1 cellular context compared by ENCODE assay signal in the genomic region with DNA sequence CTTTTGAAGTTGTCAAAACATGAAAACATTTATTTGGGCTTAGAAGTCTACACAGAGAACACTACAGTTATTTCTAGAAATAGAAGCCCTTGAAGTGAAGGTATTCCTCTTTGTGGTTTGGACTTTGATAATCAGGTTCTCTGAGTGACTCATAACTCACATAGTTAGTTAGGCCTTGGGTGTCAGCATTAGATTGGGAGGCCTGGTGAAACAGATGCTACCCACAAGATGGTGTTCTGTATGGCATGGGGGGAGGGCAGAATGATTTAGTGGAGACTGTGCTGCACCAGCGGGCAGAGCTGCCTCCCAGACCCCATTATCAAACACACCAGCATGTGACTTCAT.
A peak's percentile ranks its signal among the peaks of the same experiment; 100 is the strongest.
TF ChIP-seq lines count a peak whose summit lies in the region.

No MANE protein-coding gene starts in this region.

TF ChIP-seq in GM12878, 131 proteins besides CTCF, POLR2A, EP300 and RAD21 (continued from another document and continues in another):
- TF ChIP-seq, protein P1, sequence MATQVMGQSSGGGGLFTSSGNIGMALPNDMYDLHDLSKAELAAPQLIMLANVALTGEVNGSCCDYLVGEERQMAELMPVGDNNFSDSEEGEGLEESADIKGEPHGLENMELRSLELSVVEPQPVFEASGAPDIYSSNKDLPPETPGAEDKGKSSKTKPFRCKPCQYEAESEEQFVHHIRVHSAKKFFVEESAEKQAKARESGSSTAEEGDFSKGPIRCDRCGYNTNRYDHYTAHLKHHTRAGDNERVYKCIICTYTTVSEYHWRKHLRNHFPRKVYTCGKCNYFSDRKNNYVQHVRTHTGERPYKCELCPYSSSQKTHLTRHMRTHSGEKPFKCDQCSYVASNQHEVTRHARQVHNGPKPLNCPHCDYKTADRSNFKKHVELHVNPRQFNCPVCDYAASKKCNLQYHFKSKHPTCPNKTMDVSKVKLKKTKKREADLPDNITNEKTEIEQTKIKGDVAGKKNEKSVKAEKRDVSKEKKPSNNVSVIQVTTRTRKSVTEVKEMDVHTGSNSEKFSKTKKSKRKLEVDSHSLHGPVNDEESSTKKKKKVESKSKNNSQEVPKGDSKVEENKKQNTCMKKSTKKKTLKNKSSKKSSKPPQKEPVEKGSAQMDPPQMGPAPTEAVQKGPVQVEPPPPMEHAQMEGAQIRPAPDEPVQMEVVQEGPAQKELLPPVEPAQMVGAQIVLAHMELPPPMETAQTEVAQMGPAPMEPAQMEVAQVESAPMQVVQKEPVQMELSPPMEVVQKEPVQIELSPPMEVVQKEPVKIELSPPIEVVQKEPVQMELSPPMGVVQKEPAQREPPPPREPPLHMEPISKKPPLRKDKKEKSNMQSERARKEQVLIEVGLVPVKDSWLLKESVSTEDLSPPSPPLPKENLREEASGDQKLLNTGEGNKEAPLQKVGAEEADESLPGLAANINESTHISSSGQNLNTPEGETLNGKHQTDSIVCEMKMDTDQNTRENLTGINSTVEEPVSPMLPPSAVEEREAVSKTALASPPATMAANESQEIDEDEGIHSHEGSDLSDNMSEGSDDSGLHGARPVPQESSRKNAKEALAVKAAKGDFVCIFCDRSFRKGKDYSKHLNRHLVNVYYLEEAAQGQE (IDR thresholded peaks at IDR 0.05; ENCODE audit: low read depth, low read length), result no peak
- TF ChIP-seq, protein P2, sequence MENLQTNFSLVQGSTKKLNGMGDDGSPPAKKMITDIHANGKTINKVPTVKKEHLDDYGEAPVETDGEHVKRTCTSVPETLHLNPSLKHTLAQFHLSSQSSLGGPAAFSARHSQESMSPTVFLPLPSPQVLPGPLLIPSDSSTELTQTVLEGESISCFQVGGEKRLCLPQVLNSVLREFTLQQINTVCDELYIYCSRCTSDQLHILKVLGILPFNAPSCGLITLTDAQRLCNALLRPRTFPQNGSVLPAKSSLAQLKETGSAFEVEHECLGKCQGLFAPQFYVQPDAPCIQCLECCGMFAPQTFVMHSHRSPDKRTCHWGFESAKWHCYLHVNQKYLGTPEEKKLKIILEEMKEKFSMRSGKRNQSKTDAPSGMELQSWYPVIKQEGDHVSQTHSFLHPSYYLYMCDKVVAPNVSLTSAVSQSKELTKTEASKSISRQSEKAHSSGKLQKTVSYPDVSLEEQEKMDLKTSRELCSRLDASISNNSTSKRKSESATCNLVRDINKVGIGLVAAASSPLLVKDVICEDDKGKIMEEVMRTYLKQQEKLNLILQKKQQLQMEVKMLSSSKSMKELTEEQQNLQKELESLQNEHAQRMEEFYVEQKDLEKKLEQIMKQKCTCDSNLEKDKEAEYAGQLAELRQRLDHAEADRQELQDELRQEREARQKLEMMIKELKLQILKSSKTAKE (IDR thresholded peaks at IDR 0.05; ENCODE audit: low read depth, poor library complexity, severe bottlenecking), result peak; percentile 67
- TF ChIP-seq BACH1 (IDR thresholded peaks at IDR 0.05; ENCODE audit: borderline replicate concordance), result peak; percentile 59; the same call in 1 of the 2 replicates
- no peak for TF ChIP-seq ZZZ3 (IDR thresholded peaks at IDR 0.05; ENCODE audit: control insufficient read depth, insufficient read length, low read depth)
- no peak for TF ChIP-seq FOXK2 (IDR thresholded peaks at IDR 0.05)
- TF ChIP-seq, protein P3, sequence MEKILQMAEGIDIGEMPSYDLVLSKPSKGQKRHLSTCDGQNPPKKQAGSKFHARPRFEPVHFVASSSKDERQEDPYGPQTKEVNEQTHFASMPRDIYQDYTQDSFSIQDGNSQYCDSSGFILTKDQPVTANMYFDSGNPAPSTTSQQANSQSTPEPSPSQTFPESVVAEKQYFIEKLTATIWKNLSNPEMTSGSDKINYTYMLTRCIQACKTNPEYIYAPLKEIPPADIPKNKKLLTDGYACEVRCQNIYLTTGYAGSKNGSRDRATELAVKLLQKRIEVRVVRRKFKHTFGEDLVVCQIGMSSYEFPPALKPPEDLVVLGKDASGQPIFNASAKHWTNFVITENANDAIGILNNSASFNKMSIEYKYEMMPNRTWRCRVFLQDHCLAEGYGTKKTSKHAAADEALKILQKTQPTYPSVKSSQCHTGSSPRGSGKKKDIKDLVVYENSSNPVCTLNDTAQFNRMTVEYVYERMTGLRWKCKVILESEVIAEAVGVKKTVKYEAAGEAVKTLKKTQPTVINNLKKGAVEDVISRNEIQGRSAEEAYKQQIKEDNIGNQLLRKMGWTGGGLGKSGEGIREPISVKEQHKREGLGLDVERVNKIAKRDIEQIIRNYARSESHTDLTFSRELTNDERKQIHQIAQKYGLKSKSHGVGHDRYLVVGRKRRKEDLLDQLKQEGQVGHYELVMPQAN (conservative IDR thresholded peaks at IDR 0.05), result no peak
- TF ChIP-seq IKZF2 (IDR thresholded peaks at IDR 0.05), result peak; percentile 88 to 93
- TF ChIP-seq GABPA (IDR thresholded peaks at IDR 0.05; ENCODE audit: low read depth), result no peak
- no peak for TF ChIP-seq SREBF2 (IDR thresholded peaks at IDR 0.05; ENCODE audit: low read length)
- TF ChIP-seq, protein P4, sequence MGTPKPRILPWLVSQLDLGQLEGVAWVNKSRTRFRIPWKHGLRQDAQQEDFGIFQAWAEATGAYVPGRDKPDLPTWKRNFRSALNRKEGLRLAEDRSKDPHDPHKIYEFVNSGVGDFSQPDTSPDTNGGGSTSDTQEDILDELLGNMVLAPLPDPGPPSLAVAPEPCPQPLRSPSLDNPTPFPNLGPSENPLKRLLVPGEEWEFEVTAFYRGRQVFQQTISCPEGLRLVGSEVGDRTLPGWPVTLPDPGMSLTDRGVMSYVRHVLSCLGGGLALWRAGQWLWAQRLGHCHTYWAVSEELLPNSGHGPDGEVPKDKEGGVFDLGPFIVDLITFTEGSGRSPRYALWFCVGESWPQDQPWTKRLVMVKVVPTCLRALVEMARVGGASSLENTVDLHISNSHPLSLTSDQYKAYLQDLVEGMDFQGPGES (IDR thresholded peaks at IDR 0.05), result no peak
- peak; percentile 67; the same call in 1 of the 2 replicates for TF ChIP-seq YY1 (IDR thresholded peaks at IDR 0.05; ENCODE audit: low read depth, low read length)
- no peak for TF ChIP-seq EZH2 (IDR thresholded peaks at IDR 0.05; ENCODE audit: borderline replicate concordance, control insufficient read depth, low read depth, low read length)
- TF ChIP-seq, protein P5, sequence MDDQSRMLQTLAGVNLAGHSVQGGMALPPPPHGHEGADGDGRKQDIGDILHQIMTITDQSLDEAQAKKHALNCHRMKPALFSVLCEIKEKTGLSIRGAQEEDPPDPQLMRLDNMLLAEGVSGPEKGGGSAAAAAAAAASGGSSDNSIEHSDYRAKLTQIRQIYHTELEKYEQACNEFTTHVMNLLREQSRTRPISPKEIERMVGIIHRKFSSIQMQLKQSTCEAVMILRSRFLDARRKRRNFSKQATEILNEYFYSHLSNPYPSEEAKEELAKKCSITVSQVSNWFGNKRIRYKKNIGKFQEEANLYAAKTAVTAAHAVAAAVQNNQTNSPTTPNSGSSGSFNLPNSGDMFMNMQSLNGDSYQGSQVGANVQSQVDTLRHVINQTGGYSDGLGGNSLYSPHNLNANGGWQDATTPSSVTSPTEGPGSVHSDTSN (IDR thresholded peaks at IDR 0.05; ENCODE audit: insufficient replicate concordance, low read depth, low read length), result no peak
- TF ChIP-seq KLF5 (IDR thresholded peaks at IDR 0.05; ENCODE audit: partially characterized antibody), result no peak
- peak; percentile 92 for TF ChIP-seq TCF7 (IDR thresholded peaks at IDR 0.05; ENCODE audit: borderline replicate concordance)
- TF ChIP-seq, protein P6, sequence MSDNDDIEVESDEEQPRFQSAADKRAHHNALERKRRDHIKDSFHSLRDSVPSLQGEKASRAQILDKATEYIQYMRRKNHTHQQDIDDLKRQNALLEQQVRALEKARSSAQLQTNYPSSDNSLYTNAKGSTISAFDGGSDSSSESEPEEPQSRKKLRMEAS (IDR thresholded peaks at IDR 0.05; ENCODE audit: low read depth, low read length), result no peak
- peak; percentile 66 for TF ChIP-seq TCF12 (IDR thresholded peaks at IDR 0.05; ENCODE audit: low read depth, low read length)
- TF ChIP-seq, protein P7, sequence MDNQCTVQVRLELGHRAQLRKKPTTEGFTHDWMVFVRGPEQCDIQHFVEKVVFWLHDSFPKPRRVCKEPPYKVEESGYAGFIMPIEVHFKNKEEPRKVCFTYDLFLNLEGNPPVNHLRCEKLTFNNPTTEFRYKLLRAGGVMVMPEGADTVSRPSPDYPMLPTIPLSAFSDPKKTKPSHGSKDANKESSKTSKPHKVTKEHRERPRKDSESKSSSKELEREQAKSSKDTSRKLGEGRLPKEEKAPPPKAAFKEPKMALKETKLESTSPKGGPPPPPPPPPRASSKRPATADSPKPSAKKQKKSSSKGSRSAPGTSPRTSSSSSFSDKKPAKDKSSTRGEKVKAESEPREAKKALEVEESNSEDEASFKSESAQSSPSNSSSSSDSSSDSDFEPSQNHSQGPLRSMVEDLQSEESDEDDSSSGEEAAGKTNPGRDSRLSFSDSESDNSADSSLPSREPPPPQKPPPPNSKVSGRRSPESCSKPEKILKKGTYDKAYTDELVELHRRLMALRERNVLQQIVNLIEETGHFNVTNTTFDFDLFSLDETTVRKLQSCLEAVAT (IDR thresholded peaks at IDR 0.05), result peak; percentile 73
- TF ChIP-seq, protein P8, sequence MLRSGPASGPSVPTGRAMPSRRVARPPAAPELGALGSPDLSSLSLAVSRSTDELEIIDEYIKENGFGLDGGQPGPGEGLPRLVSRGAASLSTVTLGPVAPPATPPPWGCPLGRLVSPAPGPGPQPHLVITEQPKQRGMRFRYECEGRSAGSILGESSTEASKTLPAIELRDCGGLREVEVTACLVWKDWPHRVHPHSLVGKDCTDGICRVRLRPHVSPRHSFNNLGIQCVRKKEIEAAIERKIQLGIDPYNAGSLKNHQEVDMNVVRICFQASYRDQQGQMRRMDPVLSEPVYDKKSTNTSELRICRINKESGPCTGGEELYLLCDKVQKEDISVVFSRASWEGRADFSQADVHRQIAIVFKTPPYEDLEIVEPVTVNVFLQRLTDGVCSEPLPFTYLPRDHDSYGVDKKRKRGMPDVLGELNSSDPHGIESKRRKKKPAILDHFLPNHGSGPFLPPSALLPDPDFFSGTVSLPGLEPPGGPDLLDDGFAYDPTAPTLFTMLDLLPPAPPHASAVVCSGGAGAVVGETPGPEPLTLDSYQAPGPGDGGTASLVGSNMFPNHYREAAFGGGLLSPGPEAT (IDR thresholded peaks at IDR 0.05; ENCODE audit: low read depth), result peak; percentile 74; the same call in 1 of the 2 replicates
- TF ChIP-seq STAT3 (IDR thresholded peaks at IDR 0.05; ENCODE audit: low read depth, low read length), result no peak
- no peak for TF ChIP-seq SMAD1 (IDR thresholded peaks at IDR 0.05; ENCODE audit: low read depth, partially characterized antibody)
- no peak for TF ChIP-seq TARDBP (IDR thresholded peaks at IDR 0.05; ENCODE audit: borderline replicate concordance)
- no peak for TF ChIP-seq ASH2L (IDR thresholded peaks at IDR 0.05; ENCODE audit: borderline replicate concordance, low read depth)
- TF ChIP-seq, protein P9, sequence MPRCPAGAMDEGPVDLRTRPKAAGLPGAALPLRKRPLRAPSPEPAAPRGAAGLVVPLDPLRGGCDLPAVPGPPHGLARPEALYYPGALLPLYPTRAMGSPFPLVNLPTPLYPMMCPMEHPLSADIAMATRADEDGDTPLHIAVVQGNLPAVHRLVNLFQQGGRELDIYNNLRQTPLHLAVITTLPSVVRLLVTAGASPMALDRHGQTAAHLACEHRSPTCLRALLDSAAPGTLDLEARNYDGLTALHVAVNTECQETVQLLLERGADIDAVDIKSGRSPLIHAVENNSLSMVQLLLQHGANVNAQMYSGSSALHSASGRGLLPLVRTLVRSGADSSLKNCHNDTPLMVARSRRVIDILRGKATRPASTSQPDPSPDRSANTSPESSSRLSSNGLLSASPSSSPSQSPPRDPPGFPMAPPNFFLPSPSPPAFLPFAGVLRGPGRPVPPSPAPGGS (IDR thresholded peaks at IDR 0.05; ENCODE audit: borderline replicate concordance, insufficient read depth, low read depth, low read length, poor library complexity, severe bottlenecking), result no peak
- 0 out of 2 replicates have a peak, but pooled peaks have one; percentile 69 for TF ChIP-seq GATAD2B (conservative IDR thresholded peaks at IDR 0.05; ENCODE audit: low read depth)
- peak; percentile 90 for TF ChIP-seq BCL11A (IDR thresholded peaks at IDR 0.05; ENCODE audit: low read depth, low read length)
- TF ChIP-seq SIN3A (IDR thresholded peaks at IDR 0.05; ENCODE audit: low read depth, low read length), result no peak
- TF ChIP-seq RFX5 (IDR thresholded peaks at IDR 0.05; ENCODE audit: low read depth, low read length), result no peak
- no peak for TF ChIP-seq CBX3 (IDR thresholded peaks at IDR 0.05; ENCODE audit: borderline replicate concordance, low read depth)
- TF ChIP-seq NR2C2 (IDR thresholded peaks at IDR 0.05; ENCODE audit: borderline replicate concordance, control insufficient read depth, insufficient read length, low read depth), result no peak
- TF ChIP-seq CEBPB (IDR thresholded peaks at IDR 0.05; ENCODE audit: borderline replicate concordance in 1 of 2, low read depth in 2 of 2, low read length in 2 of 2), result peak in 1 of 2 experiments; percentile 54; a peak in 1 of 4 replicates
- TF ChIP-seq ZNF207 (IDR thresholded peaks at IDR 0.05; ENCODE audit: borderline replicate concordance), result no peak
- no peak for TF ChIP-seq TAF1 (IDR thresholded peaks at IDR 0.05; ENCODE audit: borderline replicate concordance, low read depth, low read length)
- 0 out of 2 replicates have a peak, but pooled peaks have one; percentile 44 for TF ChIP-seq BMI1 (IDR thresholded peaks at IDR 0.05; ENCODE audit: borderline replicate concordance)
- no peak for TF ChIP-seq RBBP5 (conservative IDR thresholded peaks at IDR 0.05)
- peak; percentile 76; the same call in 1 of the 2 replicates for TF ChIP-seq IRF4 (IDR thresholded peaks at IDR 0.05; ENCODE audit: low read depth, low read length)
- TF ChIP-seq ESRRA (IDR thresholded peaks at IDR 0.05; ENCODE audit: low read length), result no peak
- TF ChIP-seq ZNF24 (IDR thresholded peaks at IDR 0.05), result no peak
